2 cellular contexts compared by ENCODE assay signal in genomic region chr17:2786176-2786881, GRCh38.
TF ChIP-seq lines count a peak whose summit lies in the region.

No MANE protein-coding gene starts in this region.

TF ChIP-seq in GM12891, 5 proteins besides CTCF, POLR2A, EP300 and RAD21 (continued from another document):
- TF ChIP-seq SPI1 (IDR thresholded peaks at IDR 0.05; ENCODE audit: low read depth, low read length) (no peak), TAF1 (IDR thresholded peaks at IDR 0.05; ENCODE audit: low read depth, low read length) (no peak)
TF ChIP-seq in GM12891: peak in this region for 0.

TF ChIP-seq in HepG2, 621 proteins besides CTCF, POLR2A, EP300 and RAD21 (continued from another document and continues in another):
- TF ChIP-seq U2AF1 (optimal IDR thresholded peaks at IDR 0.05; ENCODE audit: low read depth, low read length) (no peak), DZIP1 (CRISPR knock-in tag; IDR thresholded peaks at IDR 0.05) (no peak), MAX (IDR thresholded peaks at IDR 0.05) (peak; percentile 39; the same call in 1 of the 2 replicates), HNRNPUL1 (IDR thresholded peaks at IDR 0.05; ENCODE audit: low read depth, low read length) (no peak), CC2D1A (CRISPR knock-in tag; IDR thresholded peaks at IDR 0.05) (no peak), ATF7-NPFF (CRISPR knock-in tag; IDR thresholded peaks at IDR 0.05; ENCODE audit: low read depth) (no peak), ZNF142 (CRISPR knock-in tag; IDR thresholded peaks at IDR 0.05) (no peak), TCF12 (IDR thresholded peaks at IDR 0.05) (no peak), TCF12 (CRISPR knock-in tag; IDR thresholded peaks at IDR 0.05) (no peak), ZBED4 (CRISPR knock-in tag; IDR thresholded peaks at IDR 0.05; ENCODE audit: borderline replicate concordance) (no peak), ZBTB7A (CRISPR knock-in tag; IDR thresholded peaks at IDR 0.05) (no peak), NFE2L1 (CRISPR knock-in tag; IDR thresholded peaks at IDR 0.05; ENCODE audit: borderline replicate concordance) (no peak), U2AF2 (IDR thresholded peaks at IDR 0.05; ENCODE audit: low read depth, low read length) (no peak), YEATS2 (CRISPR knock-in tag; IDR thresholded peaks at IDR 0.05; ENCODE audit: borderline replicate concordance) (peak; percentile 31; the same call in 1 of the 2 replicates), ZC3H4 (CRISPR knock-in tag; IDR thresholded peaks at IDR 0.05; ENCODE audit: borderline replicate concordance) (no peak), PCBP1 (IDR thresholded peaks at IDR 0.05; ENCODE audit: borderline replicate concordance, low read depth, low read length) (no peak), MTF2 (CRISPR knock-in tag; IDR thresholded peaks at IDR 0.05; ENCODE audit: borderline replicate concordance) (no peak), ARID2 (CRISPR knock-in tag; IDR thresholded peaks at IDR 0.05; ENCODE audit: borderline replicate concordance) (no peak), CERS6 (CRISPR knock-in tag; IDR thresholded peaks at IDR 0.05) (no peak), SP140L (CRISPR knock-in tag; IDR thresholded peaks at IDR 0.05; ENCODE audit: borderline replicate concordance) (no peak), ZNF382 (CRISPR knock-in tag; IDR thresholded peaks at IDR 0.05; ENCODE audit: borderline replicate concordance) (no peak), DR1 (CRISPR knock-in tag; IDR thresholded peaks at IDR 0.05) (no peak), IRF9 (CRISPR knock-in tag; IDR thresholded peaks at IDR 0.05; ENCODE audit: borderline replicate concordance) (no peak), ZNF12 (CRISPR knock-in tag; IDR thresholded peaks at IDR 0.05) (no peak), PTBP1 (IDR thresholded peaks at IDR 0.05; ENCODE audit: low read depth, low read length, poor library complexity, severe bottlenecking) (no peak), GLI4 (CRISPR knock-in tag; IDR thresholded peaks at IDR 0.05; ENCODE audit: borderline replicate concordance) (no peak), ZNF10 (CRISPR knock-in tag; IDR thresholded peaks at IDR 0.05; ENCODE audit: borderline replicate concordance, low read depth) (no peak), ZNF501 (CRISPR knock-in tag; IDR thresholded peaks at IDR 0.05) (peak; percentile 44; the same call in 1 of the 2 replicates), ZNF34 (CRISPR knock-in tag; IDR thresholded peaks at IDR 0.05; ENCODE audit: borderline replicate concordance) (no peak), MAF1 (CRISPR knock-in tag; IDR thresholded peaks at IDR 0.05; ENCODE audit: borderline replicate concordance) (no peak), AGO2 (optimal IDR thresholded peaks at IDR 0.05; ENCODE audit: low read depth, low read length) (no peak), MXI1 (IDR thresholded peaks at IDR 0.05; ENCODE audit: borderline replicate concordance, low read depth, low read length) (no peak), ARNT (IDR thresholded peaks at IDR 0.05) (no peak), ZKSCAN5 (CRISPR knock-in tag; IDR thresholded peaks at IDR 0.05) (no peak), ZSCAN21 (CRISPR knock-in tag; IDR thresholded peaks at IDR 0.05; ENCODE audit: borderline replicate concordance) (no peak), POGK (CRISPR knock-in tag; conservative IDR thresholded peaks at IDR 0.05) (0 out of 2 replicates have a peak, but pooled peaks have one; percentile 40), ZNF660 (CRISPR knock-in tag; IDR thresholded peaks at IDR 0.05; ENCODE audit: borderline replicate concordance, low read depth) (no peak), MXD1 (CRISPR knock-in tag; IDR thresholded peaks at IDR 0.05) (no peak), CREBL2 (CRISPR knock-in tag; IDR thresholded peaks at IDR 0.05; ENCODE audit: borderline replicate concordance) (no peak), ZFYVE20 (CRISPR knock-in tag; IDR thresholded peaks at IDR 0.05; ENCODE audit: borderline replicate concordance, low read depth) (no peak), ZNF720 (CRISPR knock-in tag; IDR thresholded peaks at IDR 0.05) (no peak), ZNF414 (CRISPR knock-in tag; IDR thresholded peaks at IDR 0.05) (no peak), ZC3H13 (CRISPR knock-in tag; IDR thresholded peaks at IDR 0.05) (no peak), FOXA3 (CRISPR knock-in tag; IDR thresholded peaks at IDR 0.05) (0 out of 2 replicates have a peak, but pooled peaks have one; percentile 12), NR2F6 (IDR thresholded peaks at IDR 0.05) (no peak), NR2F6 (CRISPR knock-in tag; IDR thresholded peaks at IDR 0.05) (peak; percentile 45; the same call in 1 of the 2 replicates)
